Comparison of ENCODE assay signal across 9 cellular contexts in the genomic region with DNA sequence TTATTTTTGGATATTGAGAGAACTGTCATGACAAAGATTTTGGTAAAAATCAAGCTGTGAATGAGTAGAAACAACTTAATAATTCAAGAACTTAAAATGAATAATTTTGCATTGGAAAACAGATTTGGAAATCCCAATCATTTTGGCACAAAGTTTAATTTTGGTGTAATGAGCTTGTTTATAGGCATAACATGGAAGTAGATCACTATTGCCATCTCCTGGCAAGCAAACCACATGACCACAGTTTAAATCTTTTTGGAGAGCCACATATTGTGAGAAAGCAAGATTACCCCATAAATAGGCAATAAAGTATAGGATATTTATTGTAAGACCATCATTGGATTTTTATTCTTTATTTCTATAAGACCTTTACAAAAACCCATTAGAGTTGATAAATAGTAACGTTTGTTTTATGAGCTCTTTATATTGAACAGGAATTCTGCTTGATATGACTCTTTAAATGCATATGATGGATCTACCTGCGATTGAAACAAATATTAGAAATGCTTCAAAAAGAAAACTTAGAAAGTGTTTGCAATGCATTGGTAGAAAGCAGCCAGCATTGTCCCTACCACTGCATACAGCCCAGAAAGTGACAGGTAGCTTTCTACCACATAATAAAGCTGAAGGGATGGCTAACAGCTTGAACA.
A peak's percentile ranks its signal among the peaks of the same experiment; 100 is the strongest.
DNase-seq lines count a peak whose midpoint lies in the region; ATAC-seq and TF ChIP-seq lines count a peak whose summit lies in the region.
"Had no signal": no experiment of that assay in that cellular context is flagged by ENCODE, and none has a peak within 500 bp of the region (broad histone marks: within the 10 kb centered on the region; RNA-seq: fewer than 3 reads in every experiment).

No MANE protein-coding gene starts in this region.

- TF ChIP-seq RAD21 in neural cell (conservative IDR thresholded peaks at IDR 0.05): peak; percentile 88

- H3K9me3 ChIP-seq in neural cell (ENCODE audit: low read length): no peaks in the 10 kb centered on the region
- no peaks in the 10 kb centered on the region for H3K9me3 ChIP-seq in sigmoid colon

- H3K9me2 ChIP-seq in neural cell (ENCODE audit: insufficient read depth, low read length): no peaks in the 10 kb centered on the region

- no peak overlapping the region for H3K4me2 ChIP-seq in neural cell (ENCODE audit: low read length)

- TF ChIP-seq EP300 in neural cell (conservative IDR thresholded peaks at IDR 0.05; ENCODE audit: poor library complexity, severe bottlenecking) (no peak), sigmoid colon (IDR thresholded peaks at IDR 0.05) (no peak)

- peak; percentile 57 for ATAC-seq in HG03378 (IDR thresholded peaks at IDR 0.05; ENCODE audit: unreplicated experiment)

- TF ChIP-seq CTCF in neural cell (IDR thresholded peaks at IDR 0.05; ENCODE audit: poor library complexity, severe bottlenecking): peak; percentile 83
- TF ChIP-seq CTCF in sigmoid colon (IDR thresholded peaks at IDR 0.05): peak in 1 of 4 experiments; percentile 49

- no peaks in the 10 kb centered on the region for H3K79me2 ChIP-seq in neural cell (replicated peaks; ENCODE audit: insufficient read depth, low read length)

- H3K4me1 ChIP-seq in sigmoid colon: no peaks in the 10 kb centered on the region

- no peak for TF ChIP-seq POLR2A in sigmoid colon (IDR thresholded peaks at IDR 0.05)

- no peaks in the 10 kb centered on the region for H3F3A ChIP-seq in neural cell (ENCODE audit: insufficient read depth, low read length, poor library complexity, severe bottlenecking)

- intact Hi-C loops in sigmoid colon (cut with DNase I): no loop called here

- 44 to 57% methylated on average over 2 of the region's 2 CpGs for WGBS in sigmoid colon, 2 donors

- H2AFZ ChIP-seq in neural cell (ENCODE audit: low read depth, low read length): no peak overlapping the region

- H3K27me3 ChIP-seq in neural cell (ENCODE audit: insufficient read depth, low read depth, low read length) (no peaks in the 10 kb centered on the region), sigmoid colon (no peaks in the 10 kb centered on the region)

- H3K4me3 ChIP-seq in neural cell (ENCODE audit: low read length) (peak overlapping the region; percentile 34), sigmoid colon (no peak overlapping the region)
- H3K4me3 ChIP-seq: skin epidermis had no signal

- peak overlapping the region; percentile 57 for H3K27ac ChIP-seq in neural cell (ENCODE audit: low read length)
- H3K27ac ChIP-seq in sigmoid colon: no peak overlapping the region
- H3K27ac ChIP-seq: skin epidermis had no signal

- DNase-seq in G401 (ENCODE audit: low spot score) (peak; percentile 50), NCI-H774 (lab: John Stamatoyannopoulos, UW) (peak; percentile 75), dermis microvascular lymphatic vessel endothelial cell (ENCODE audit: low read depth in 2 of 2) (peak; percentile 1 to 6), T1000 (lab: John Stamatoyannopoulos, UW) (no peak), GM19240 (ENCODE audit: insufficient read length, low spot score) (no peak), sigmoid colon (no peak)

- in situ Hi-C loops in G401 (cut with HindIII; ENCODE audit: low sequenced_read_pairs): no loop called here

- H4K20me1 ChIP-seq in neural cell (ENCODE audit: insufficient read depth): no peaks in the 10 kb centered on the region

- H3K9ac ChIP-seq in neural cell (ENCODE audit: low read length): no peak overlapping the region

- H3K36me3 ChIP-seq in neural cell (ENCODE audit: insufficient read depth, low read length) (no peaks in the 10 kb centered on the region), sigmoid colon (no peaks in the 10 kb centered on the region)

TF ChIP-seq in neural cell, 6 proteins besides CTCF, POLR2A, EP300 and RAD21:
- TF ChIP-seq EZH2 (IDR thresholded peaks at IDR 0.05; ENCODE audit: borderline replicate concordance, insufficient read depth, low read length, poor library complexity, severe bottlenecking) (no peak), SMC3 (conservative IDR thresholded peaks at IDR 0.05; ENCODE audit: poor library complexity) (peak; percentile 83), POLR2AphosphoS5 (IDR thresholded peaks at IDR 0.05) (no peak)
TF ChIP-seq in neural cell: peak in this region for 1.

Comparison
In these comparisons a context has a peak if more than half of its experiments do, and no peak if none do; other contexts are left out.
1. DNase-seq: peak in G401 (single experiment), NCI-H774 (single experiment) and dermis microvascular lymphatic vessel endothelial cell (2 of 2); none in T1000 (single experiment), GM19240 (single experiment) and sigmoid colon (single experiment).